Comparison of ENCODE assay signal across 22 cellular contexts in genomic region chr12:68414988-68415387, GRCh38.
DNase-seq lines count a peak whose midpoint lies in the region; ATAC-seq and TF ChIP-seq lines count a peak whose summit lies in the region.
"Had no signal": no experiment of that assay in that cellular context is flagged by ENCODE, and none has a peak within 500 bp of the region (broad histone marks: within the 10 kb centered on the region; RNA-seq: fewer than 3 reads in every experiment).

No MANE protein-coding gene starts in this region.

- H3K27ac Mint-ChIP-seq in GM23338 (no peak overlapping the region), activated B cell treated with CpG ODN at 0.5 μM for 24 hours (no peak overlapping the region)
- H3K27ac Mint-ChIP-seq: activated CD4-positive, alpha-beta memory T cell treated with anti-CD3 and anti-CD28 coated beads, Interleukin-2, amount 10 ng/mL, durations not matched to agents 7 days and 5 days; activated naive CD4-positive, alpha-beta T cell treated with anti-CD3 and anti-CD28 coated beads, Interleukin-2, amount 10 ng/mL, durations not matched to agents 7 days and 5 days; CD8-positive, alpha-beta T cell; stimulated activated naive CD8-positive, alpha-beta T cell treated with anti-CD3 and anti-CD28 coated beads, Interleukin-15, amount 100 ng/mL, for 72 hours had no signal

- H3K36me3 ChIP-seq in GM23338 (ENCODE audit: insufficient read depth): no peaks in the 10 kb centered on the region
- H3K36me3 ChIP-seq: brain microvascular endothelial cell, left lung, tibial artery had no signal

- H3K4me2 ChIP-seq in GM23338: no peak overlapping the region
- H3K4me2 ChIP-seq: A549 had no signal

- H3K27me3 Mint-ChIP-seq in GM23338 (ENCODE audit: insufficient read depth, low read depth, poor library complexity): no peaks in the 10 kb centered on the region
- H3K27me3 Mint-ChIP-seq in activated B cell treated with CpG ODN at 0.5 μM for 24 hours: no peaks in the 10 kb centered on the region
- H3K27me3 Mint-ChIP-seq: activated CD4-positive, alpha-beta memory T cell treated with anti-CD3 and anti-CD28 coated beads, Interleukin-2, amount 10 ng/mL, durations not matched to agents 7 days and 5 days; stimulated activated naive CD8-positive, alpha-beta T cell treated with anti-CD3 and anti-CD28 coated beads, Interleukin-15, amount 100 ng/mL, for 72 hours had no signal

- ATAC-seq in GM18511 (IDR thresholded peaks at IDR 0.05; ENCODE audit: unreplicated experiment) (peak; percentile 71), GM23338 (no peak), activated B cell treated with CpG ODN at 0.5 μM for 24 hours (ENCODE audit: low read depth) (peak; percentile 47), GM21717 (IDR thresholded peaks at IDR 0.05; ENCODE audit: unreplicated experiment) (no peak), GM21723 (IDR thresholded peaks at IDR 0.05; ENCODE audit: unreplicated experiment) (no peak)
- ATAC-seq: A549; CD8-positive, alpha-beta T cell; left lung; stimulated activated naive CD8-positive, alpha-beta T cell treated with anti-CD3 and anti-CD28 coated beads, Interleukin-15, amount 100 ng/mL, for 72 hours had no signal

- H3K4me3 ChIP-seq in GM23338: no peak overlapping the region
- H3K4me3 ChIP-seq: A549, left lung, tibial artery had no signal

- H3K79me2 ChIP-seq in GM23338 (replicated peaks; ENCODE audit: insufficient read depth): no peaks in the 10 kb centered on the region

- H3K36me3 Mint-ChIP-seq in GM23338 (ENCODE audit: low read depth) (no peaks in the 10 kb centered on the region), activated B cell treated with CpG ODN at 0.5 μM for 24 hours (ENCODE audit: low read depth) (no peaks in the 10 kb centered on the region)
- H3K36me3 Mint-ChIP-seq: CD8-positive, alpha-beta T cell had no signal

- H3K27ac ChIP-seq in GM23338 (ENCODE audit: low read depth): no peak overlapping the region
- H3K27ac ChIP-seq: A549, brain microvascular endothelial cell, left lung, tibial artery had no signal

- intact Hi-C loops in activated B cell treated with CpG ODN at 0.5 μM for 24 hours (cut with micrococcal nuclease): loop anchor here (5.0 kb wide), 1 partner anchor 38 kb away; no protein-coding TSS in a partner anchor

- 0 out of 2 replicates have a peak overlapping the region, but pooled peaks have one; percentile 52 for H2AFZ ChIP-seq in GM23338

- no peaks in the 10 kb centered on the region for H3K27me3 ChIP-seq in GM23338 (ENCODE audit: insufficient read depth)
- H3K27me3 ChIP-seq: brain microvascular endothelial cell, left lung, tibial artery had no signal

- H3K4me3 Mint-ChIP-seq in GM23338 (no peak overlapping the region), activated B cell treated with CpG ODN at 0.5 μM for 24 hours (no peak overlapping the region)
- H3K4me3 Mint-ChIP-seq: activated CD4-positive, alpha-beta memory T cell treated with anti-CD3 and anti-CD28 coated beads, Interleukin-2, amount 10 ng/mL, durations not matched to agents 7 days and 5 days; activated naive CD4-positive, alpha-beta T cell treated with anti-CD3 and anti-CD28 coated beads, Interleukin-2, amount 10 ng/mL, durations not matched to agents 7 days and 5 days; CD8-positive, alpha-beta T cell; stimulated activated naive CD8-positive, alpha-beta T cell treated with anti-CD3 and anti-CD28 coated beads, Interleukin-15, amount 100 ng/mL, for 72 hours had no signal

- H3F3A ChIP-seq in GM23338 (replicated peaks; ENCODE audit: low read depth): no peaks in the 10 kb centered on the region

- TF ChIP-seq CTCF in GM10248 (IDR thresholded peaks at IDR 0.05; ENCODE audit: control extremely low read depth, extremely low read depth, low read depth, missing control alignments) (no peak), GM23338 (conservative IDR thresholded peaks at IDR 0.05; ENCODE audit: low read depth in 2 of 2) (no peak), activated B cell treated with CpG ODN at 0.5 μM for 24 hours (IDR thresholded peaks at IDR 0.05) (no peak)

- H3K9me2 ChIP-seq in GM23338 (ENCODE audit: insufficient read depth): no peaks in the 10 kb centered on the region

- POLR2A ChIA-PET in GM10248 (lab: Yijun Ruan, JAX): no interaction called here
- POLR2A ChIA-PET in activated B cell treated with CpG ODN at 0.5 μM for 24 hours (lab: Charles Lee): interaction anchor here (0.6 kb wide), 1 partner anchor 31 kb away, joined by 3 read pairs; no protein-coding TSS in a partner anchor

- H3K4me1 Mint-ChIP-seq in GM23338: peaks cover 3% of the 10 kb centered on the region; the same call in 2 of the 3 replicates
- peaks cover 19% of the 10 kb centered on the region for H3K4me1 Mint-ChIP-seq in activated B cell treated with CpG ODN at 0.5 μM for 24 hours

- H3K9me3 Mint-ChIP-seq in GM23338: peaks cover 7% of the 10 kb centered on the region
- H3K9me3 Mint-ChIP-seq in activated B cell treated with CpG ODN at 0.5 μM for 24 hours: no peaks in the 10 kb centered on the region
- H3K9me3 Mint-ChIP-seq: activated naive CD4-positive, alpha-beta T cell treated with anti-CD3 and anti-CD28 coated beads, Interleukin-2, amount 10 ng/mL, durations not matched to agents 7 days and 5 days; CD8-positive, alpha-beta T cell; stimulated activated naive CD8-positive, alpha-beta T cell treated with anti-CD3 and anti-CD28 coated beads, Interleukin-15, amount 100 ng/mL, for 72 hours had no signal

- no peaks in the 10 kb centered on the region for H4K20me1 ChIP-seq in GM23338 (replicated peaks; ENCODE audit: insufficient read depth)

- CTCF ChIA-PET in GM10248 (lab: Yijun Ruan, JAX): interaction anchor here (1.3 to 2.1 kb wide), 4 partner anchors 12 to 192 kb away, joined by 3 to 6 read pairs (median 4); no protein-coding TSS in a partner anchor
- CTCF ChIA-PET in activated B cell treated with CpG ODN at 0.5 μM for 24 hours (lab: Charles Lee): no interaction called here

- no peaks in the 10 kb centered on the region for H3K4me1 ChIP-seq in GM23338 (ENCODE audit: insufficient read depth)
- H3K4me1 ChIP-seq: A549 had no signal

- peak; percentile 34 for DNase-seq in GM10248 (ENCODE audit: extremely low spot score)
- DNase-seq in GM23338 (ENCODE audit: low spot score): no peak
- DNase-seq in activated B cell treated with CpG ODN at 0.5 μM for 24 hours: no peak
- DNase-seq in AML-193 (lab: John Stamatoyannopoulos, UW): no peak
- no peak for DNase-seq in superior temporal gyrus (ENCODE audit: extremely low spot score)
- DNase-seq: activated CD4-positive, alpha-beta memory T cell treated with anti-CD3 and anti-CD28 coated beads, Interleukin-2, amount 10 ng/mL, durations not matched to agents 7 days and 5 days; activated CD8-positive, alpha-beta memory T cell treated with anti-CD3 and anti-CD28 coated beads, Interleukin-2, amount 50 U/mL, for 48 hours; activated naive CD4-positive, alpha-beta T cell treated with anti-CD3 and anti-CD28 coated beads, Interleukin-2, amount 10 ng/mL, durations not matched to agents 7 days and 5 days; brain microvascular endothelial cell; CD8-positive, alpha-beta T cell; hypothalamus; IMR-90; left lung; NCI-H2029 treated with DMSO at 0.1 percent for 48 hours; NCI-H526; stimulated activated naive CD8-positive, alpha-beta T cell treated with anti-CD3 and anti-CD28 coated beads, Interleukin-15, amount 100 ng/mL, for 72 hours; T-helper 1 cell; tibial artery had no signal

TF ChIP-seq in GM23338, 12 proteins besides CTCF, POLR2A, EP300 and RAD21 (continues in another document):
- no peak for TF ChIP-seq NANOG (IDR thresholded peaks at IDR 0.05; ENCODE audit: borderline replicate concordance)
- no peak for TF ChIP-seq POLR2AphosphoS5 (IDR thresholded peaks at IDR 0.05; ENCODE audit: low read depth)
- no peak for TF ChIP-seq EZH2phosphoT487 (IDR thresholded peaks at IDR 0.05; ENCODE audit: unreplicated experiment)
- no peak for TF ChIP-seq ZNF114 (CRISPR knock-in tag; IDR thresholded peaks at IDR 0.05)
- no peak for TF ChIP-seq ZNF331 (CRISPR knock-in tag; IDR thresholded peaks at IDR 0.05; ENCODE audit: low read depth)
- no peak for TF ChIP-seq EZH2 (IDR thresholded peaks at IDR 0.05; ENCODE audit: low read depth, unreplicated experiment)
- no peak for TF ChIP-seq JUNB (IDR thresholded peaks at IDR 0.05; ENCODE audit: unreplicated experiment)

Comparison
In these comparisons a context has a peak if more than half of its experiments do, and no peak if none do; other contexts are left out.
1. ATAC-seq: peak in GM18511 (single experiment) and activated B cell treated with CpG ODN at 0.5 μM for 24 hours (single experiment); none in GM23338 (single experiment), GM21717 (single experiment) and GM21723 (single experiment).